1 cellular context compared by ENCODE assay signal in the genomic region with DNA sequence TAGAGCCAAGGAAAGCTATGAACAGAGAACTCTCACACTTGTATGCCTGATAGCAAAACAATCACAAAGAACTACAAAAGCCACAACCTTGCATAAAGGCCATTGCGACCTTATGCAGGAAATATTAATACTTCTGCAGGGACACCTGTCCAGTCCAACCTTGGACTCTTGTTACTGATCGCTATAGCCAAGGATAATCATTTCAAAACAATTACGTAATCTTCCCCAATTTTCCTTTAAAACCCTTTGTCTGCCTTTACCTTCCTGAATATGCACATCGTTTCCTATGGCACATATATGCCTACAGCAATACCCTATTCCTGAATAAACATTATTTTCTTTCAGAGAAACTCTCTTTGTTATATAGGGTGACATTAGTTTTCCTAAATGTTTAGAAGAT.
TF ChIP-seq lines count a peak whose summit lies in the region.

No MANE protein-coding gene starts in this region.

TF ChIP-seq in HepG2, 621 proteins besides CTCF, POLR2A, EP300 and RAD21:
- no peak for TF ChIP-seq FOXK2 (IDR thresholded peaks at IDR 0.05)
- peak; percentile 54 for TF ChIP-seq CEBPB (IDR thresholded peaks at IDR 0.05; ENCODE audit: borderline replicate concordance, low read depth, low read length)
